ENCODE assay signal across 7 cellular contexts in the genomic region with DNA sequence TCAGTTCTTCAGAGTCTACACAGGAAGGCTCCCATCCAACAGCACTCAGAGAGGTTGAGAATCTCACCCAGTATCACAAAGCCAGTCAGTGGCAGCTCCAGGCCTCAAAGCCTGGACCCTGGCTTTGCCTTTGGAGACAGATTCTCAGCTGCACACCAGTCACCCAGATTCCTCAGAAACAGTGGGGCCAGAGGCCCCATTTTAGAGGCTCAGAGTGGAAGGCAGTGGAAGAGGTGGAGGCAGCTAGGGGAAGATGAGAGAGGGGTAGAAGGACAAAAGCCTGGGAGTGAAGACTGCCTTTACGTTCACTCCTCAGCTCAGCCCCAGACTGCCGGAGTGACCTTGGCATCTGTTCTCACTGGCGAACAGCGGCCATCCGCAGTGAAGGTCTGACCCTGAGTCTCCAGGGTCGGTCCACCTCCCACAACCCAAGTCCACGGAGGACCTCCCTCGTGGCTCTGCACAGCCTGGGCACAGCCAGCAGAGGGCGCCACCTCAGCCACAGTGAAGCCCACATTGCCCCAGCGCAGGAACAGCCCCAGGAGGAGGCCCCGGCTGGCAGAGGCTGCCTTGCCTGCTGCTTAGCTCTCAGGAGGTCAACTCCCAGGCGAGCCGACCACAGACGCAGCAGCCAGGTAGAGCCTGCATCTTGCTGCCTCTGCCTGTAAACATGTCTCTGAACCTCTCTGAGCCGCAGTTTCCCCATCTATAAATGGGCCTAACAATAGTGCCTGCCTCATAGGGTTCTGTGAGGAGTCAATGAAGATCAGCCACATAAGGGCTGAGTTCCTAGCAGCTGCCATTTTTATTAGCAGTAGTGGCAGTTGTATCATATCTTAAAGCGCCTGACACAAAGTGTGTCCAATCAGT. TPM values are rescaled to one million over a fixed set of nuclear protein-coding genes. Genes with fewer than 3 reads are reported as not detected.
DNase-seq lines count a peak whose midpoint lies in the region; ATAC-seq, FAIRE-seq and TF ChIP-seq lines count a peak whose summit lies in the region.

No MANE protein-coding gene starts in this region.

- H3K36me3 ChIP-seq in bronchial epithelial cell (ENCODE audit: control insufficient read depth, insufficient read depth, low read length): no peaks in the 10 kb centered on the region

- intact Hi-C loops in left colon (cut with DNase I, micrococcal nuclease): no loop called here

- peak; percentile 79 for ATAC-seq in left colon

- no peak for TF ChIP-seq EP300 in Ishikawa (IDR thresholded peaks at IDR 0.05; ENCODE audit: borderline replicate concordance)

- no peak overlapping the region for H3K4me3 ChIP-seq in bronchial epithelial cell (ENCODE audit: low read depth, low read length)

- peak; percentile 63 for TF ChIP-seq RAD21 in Ishikawa (IDR thresholded peaks at IDR 0.05; ENCODE audit: low read depth)

- peaks cover under 1% of the 10 kb centered on the region for H3K27me3 ChIP-seq in bronchial epithelial cell (ENCODE audit: control insufficient read depth, insufficient read depth, low read length)

- FAIRE-seq in bronchial epithelial cell (lab: Jason Lieb, UNC): no peak

- DNase-seq in ELF-1 (ENCODE audit: low read depth, low spot score) (peak; percentile 73), T1000 (lab: John Stamatoyannopoulos, UW) (peak; percentile 50), bronchial epithelial cell (ENCODE audit: low read depth) (peak; percentile 29), left colon (peak; percentile 51 to 67), ureter (ENCODE audit: low spot score) (no peak)
- peak; percentile 34 for DNase-seq in stimulated activated naive CD4-positive, alpha-beta T cell treated with Interleukin-2 at 50 U/mL for 16 hours (lab: John Stamatoyannopoulos, UW)

- peak; percentile 98 for TF ChIP-seq CTCF in bronchial epithelial cell (IDR thresholded peaks at IDR 0.05; ENCODE audit: insufficient read depth, low read length, severe bottlenecking)

TF ChIP-seq in Ishikawa, 13 proteins besides CTCF, POLR2A, EP300 and RAD21:
- TF ChIP-seq CEBPB (IDR thresholded peaks at IDR 0.05) (no peak), NFIC (IDR thresholded peaks at IDR 0.05) (no peak), TEAD4 (IDR thresholded peaks at IDR 0.05) (no peak), EGR1 (IDR thresholded peaks at IDR 0.05) (no peak), YY1 (IDR thresholded peaks at IDR 0.05; ENCODE audit: low read depth) (no peak), CREB1 (IDR thresholded peaks at IDR 0.05; ENCODE audit: low read depth) (no peak), ZBTB7A (IDR thresholded peaks at IDR 0.05; ENCODE audit: low read depth) (peak; percentile 41; the same call in 1 of the 2 replicates), FOXM1 (IDR thresholded peaks at IDR 0.05; ENCODE audit: borderline replicate concordance, low read depth) (no peak), TAF1 (IDR thresholded peaks at IDR 0.05; ENCODE audit: low read depth) (no peak), TCF12 (IDR thresholded peaks at IDR 0.05; ENCODE audit: low read depth) (no peak)
- TF ChIP-seq, protein P1, sequence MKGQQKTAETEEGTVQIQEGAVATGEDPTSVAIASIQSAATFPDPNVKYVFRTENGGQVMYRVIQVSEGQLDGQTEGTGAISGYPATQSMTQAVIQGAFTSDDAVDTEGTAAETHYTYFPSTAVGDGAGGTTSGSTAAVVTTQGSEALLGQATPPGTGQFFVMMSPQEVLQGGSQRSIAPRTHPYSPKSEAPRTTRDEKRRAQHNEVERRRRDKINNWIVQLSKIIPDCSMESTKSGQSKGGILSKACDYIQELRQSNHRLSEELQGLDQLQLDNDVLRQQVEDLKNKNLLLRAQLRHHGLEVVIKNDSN (IDR thresholded peaks at IDR 0.05): no peak
- TF ChIP-seq, protein P2, sequence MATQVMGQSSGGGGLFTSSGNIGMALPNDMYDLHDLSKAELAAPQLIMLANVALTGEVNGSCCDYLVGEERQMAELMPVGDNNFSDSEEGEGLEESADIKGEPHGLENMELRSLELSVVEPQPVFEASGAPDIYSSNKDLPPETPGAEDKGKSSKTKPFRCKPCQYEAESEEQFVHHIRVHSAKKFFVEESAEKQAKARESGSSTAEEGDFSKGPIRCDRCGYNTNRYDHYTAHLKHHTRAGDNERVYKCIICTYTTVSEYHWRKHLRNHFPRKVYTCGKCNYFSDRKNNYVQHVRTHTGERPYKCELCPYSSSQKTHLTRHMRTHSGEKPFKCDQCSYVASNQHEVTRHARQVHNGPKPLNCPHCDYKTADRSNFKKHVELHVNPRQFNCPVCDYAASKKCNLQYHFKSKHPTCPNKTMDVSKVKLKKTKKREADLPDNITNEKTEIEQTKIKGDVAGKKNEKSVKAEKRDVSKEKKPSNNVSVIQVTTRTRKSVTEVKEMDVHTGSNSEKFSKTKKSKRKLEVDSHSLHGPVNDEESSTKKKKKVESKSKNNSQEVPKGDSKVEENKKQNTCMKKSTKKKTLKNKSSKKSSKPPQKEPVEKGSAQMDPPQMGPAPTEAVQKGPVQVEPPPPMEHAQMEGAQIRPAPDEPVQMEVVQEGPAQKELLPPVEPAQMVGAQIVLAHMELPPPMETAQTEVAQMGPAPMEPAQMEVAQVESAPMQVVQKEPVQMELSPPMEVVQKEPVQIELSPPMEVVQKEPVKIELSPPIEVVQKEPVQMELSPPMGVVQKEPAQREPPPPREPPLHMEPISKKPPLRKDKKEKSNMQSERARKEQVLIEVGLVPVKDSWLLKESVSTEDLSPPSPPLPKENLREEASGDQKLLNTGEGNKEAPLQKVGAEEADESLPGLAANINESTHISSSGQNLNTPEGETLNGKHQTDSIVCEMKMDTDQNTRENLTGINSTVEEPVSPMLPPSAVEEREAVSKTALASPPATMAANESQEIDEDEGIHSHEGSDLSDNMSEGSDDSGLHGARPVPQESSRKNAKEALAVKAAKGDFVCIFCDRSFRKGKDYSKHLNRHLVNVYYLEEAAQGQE (IDR thresholded peaks at IDR 0.05; ENCODE audit: low read depth): 0 out of 2 replicates have a peak, but pooled peaks have one; percentile 11
- TF ChIP-seq, protein P3, sequence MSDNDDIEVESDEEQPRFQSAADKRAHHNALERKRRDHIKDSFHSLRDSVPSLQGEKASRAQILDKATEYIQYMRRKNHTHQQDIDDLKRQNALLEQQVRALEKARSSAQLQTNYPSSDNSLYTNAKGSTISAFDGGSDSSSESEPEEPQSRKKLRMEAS (IDR thresholded peaks at IDR 0.05): 0 out of 2 replicates have a peak, but pooled peaks have one; percentile 46

RNA-seq across cellular contexts. Expression of a gene that starts 5.9 kb away (rescaled TPM):
- total RNA-seq in bronchial epithelial cell (not detected in 2 replicates), left colon (under 1 TPM; 0.22 to 0.85 TPM), ureter (1.7 TPM)

RNA-seq across cellular contexts. Expression of a gene that starts 9.7 kb away (rescaled TPM):
- total RNA-seq in bronchial epithelial cell (not detected in 2 replicates), left colon (1 to 10 TPM; 1.5 to 1.9 TPM), ureter (0.75 TPM)

RNA-seq across cellular contexts. Expression of a gene that starts 24.6 kb away (rescaled TPM):
- total RNA-seq in bronchial epithelial cell: 112 and 167 TPM in 2 replicates
- total RNA-seq in left colon: 100 to 1,000 TPM; 739 to 855 TPM
- 88.7 TPM for total RNA-seq in ureter

RNA-seq across cellular contexts. Expression of a gene that starts 59.1 kb away (rescaled TPM):
- 20.5 and 30.3 TPM in 2 replicates for total RNA-seq in bronchial epithelial cell
- 10 to 100 TPM; 29.1 to 29.5 TPM for total RNA-seq in left colon
- 41.0 TPM for total RNA-seq in ureter

RNA-seq across cellular contexts. Expression of a gene that starts 59.4 kb away (rescaled TPM):
- total RNA-seq in bronchial epithelial cell: 195 and 234 TPM in 2 replicates
- total RNA-seq in left colon: 10 to 100 TPM; 41.7 to 88.3 TPM
- 205 TPM for total RNA-seq in ureter
